8 cellular contexts compared by ENCODE assay signal in the genomic region with DNA sequence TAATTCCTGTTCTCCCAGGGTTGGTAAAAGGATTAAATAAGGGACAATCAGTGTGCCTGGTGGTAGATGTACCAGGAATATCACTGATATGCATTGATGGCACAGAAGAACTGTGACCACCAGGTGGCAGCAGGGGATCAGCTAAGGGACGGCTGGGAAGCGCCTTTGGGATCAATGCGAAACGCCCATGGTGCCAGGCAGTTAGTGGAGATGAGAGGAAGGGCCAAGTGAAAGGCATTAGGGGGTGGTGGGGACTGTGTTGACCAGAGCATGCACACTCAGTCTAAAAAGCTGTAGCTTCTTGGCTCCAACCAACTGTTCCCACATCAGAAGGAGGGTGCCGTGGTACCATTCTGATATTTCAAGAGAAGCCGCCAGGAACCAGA. TPM values are rescaled to one million over a fixed set of nuclear protein-coding genes. Genes with fewer than 3 reads are reported as not detected.
DNase-seq lines count a peak whose midpoint lies in the region; ATAC-seq and TF ChIP-seq lines count a peak whose summit lies in the region.

No MANE protein-coding gene starts in this region.

- H3K9me3 ChIP-seq in MG63 (no peaks in the 10 kb centered on the region), stomach (no peaks in the 10 kb centered on the region)

- POLR2A ChIA-PET in BJ (lab: Charles Lee): no interaction called here

- ATAC-seq in GM18498 (IDR thresholded peaks at IDR 0.05; ENCODE audit: unreplicated experiment): peak; percentile 63

- TF ChIP-seq EP300 in stomach (IDR thresholded peaks at IDR 0.05): no peak

- DNase-seq in BJ (ENCODE audit: low read depth) (no peak), MG63 (peak; percentile 40), SK-N-DZ (ENCODE audit: low spot score) (peak; percentile 79), choroid plexus epithelial cell (ENCODE audit: low read depth) (peak; percentile 90), kidney tubule cell (ENCODE audit: low spot score) (peak; percentile 64), stomach (no peak), NCI-H2107 (lab: John Stamatoyannopoulos, UW) (no peak)

- H3K27me3 ChIP-seq in BJ (ENCODE audit: control insufficient read depth, insufficient read depth, low read length) (no peaks in the 10 kb centered on the region), MG63 (no peaks in the 10 kb centered on the region), stomach (no peaks in the 10 kb centered on the region)

- H3K36me3 ChIP-seq in BJ (ENCODE audit: control insufficient read depth, insufficient read depth, low read length) (no peaks in the 10 kb centered on the region), MG63 (no peaks in the 10 kb centered on the region), stomach (peaks cover 0 to 15% (median 4%) of the 10 kb centered on the region in 4 donors)

- TF ChIP-seq POLR2A in stomach (IDR thresholded peaks at IDR 0.05): no peak

- intact Hi-C loops in stomach (cut with DNase I; ENCODE audit: low total_unique reads): loop anchor here (5.0 to 10.0 kb wide), 2 partner anchors 190 to 358 kb away; no protein-coding TSS in a partner anchor

- H3K4me3 ChIP-seq in BJ (ENCODE audit: low read depth, low read length) (no peak overlapping the region), MG63 (no peak overlapping the region), choroid plexus epithelial cell (ENCODE audit: low read depth, low read length) (no peak overlapping the region), stomach (no peak overlapping the region)

- CTCF ChIA-PET in BJ (lab: Yijun Ruan, JAX): interaction anchor here (0.9 to 15.6 kb wide), 24 partner anchors 9 to 499 kb away, joined by 3 to 363 read pairs (median 4); no protein-coding TSS in a partner anchor

- peaks cover 26 to 48% (median 33%) of the 10 kb centered on the region in 4 donors for H3K4me1 ChIP-seq in stomach

- H3K27ac ChIP-seq in stomach: no peak overlapping the region

- 31 to 34% (median 34%) methylated on average over 6 of the region's 6 CpGs for WGBS in stomach, 5 donors

- peak; percentile 83 for TF ChIP-seq CTCF in BJ (IDR thresholded peaks at IDR 0.05; ENCODE audit: insufficient read depth, low read depth, low read length)
- peak; percentile 95 for TF ChIP-seq CTCF in choroid plexus epithelial cell (conservative IDR thresholded peaks at IDR 0.05; ENCODE audit: low read depth, low read length)
- peak in 5 of 7 experiments; percentile 56 to 93 (median 81) for TF ChIP-seq CTCF in stomach (IDR thresholded peaks at IDR 0.05)

RNA-seq across cellular contexts. Expression of gene ARHGEF37, which starts 55.6 kb away (rescaled TPM):
- 0.42 and 0.92 TPM in 2 replicates for polyA plus RNA-seq in BJ (2011; rRNA removed)
- polyA minus RNA-seq in BJ (2011; rRNA and poly(A)+ RNA removed): 0.31 and 0.38 TPM in 2 replicates
- 0.17 and 1.1 TPM in 2 replicates for total RNA-seq in MG63 (2014; rRNA removed; shearing (Covaris generic); ENCODE audit: low replicate concordance)
- polyA plus RNA-seq in SK-N-DZ (2014; cell fraction: cytosol; rRNA removed): not detected in 2 replicates
- 0.02 TPM in 1 of 2 replicates, not detected in the other for polyA plus RNA-seq in SK-N-DZ (2014; cell fraction: nucleus; rRNA removed)
- total RNA-seq in stomach: 10 to 100 TPM; 21.3 to 64.2 (median 25.7) TPM
- polyA plus RNA-seq in stomach: 10 to 100 TPM in 1 of 3 donors, 1 to 10 TPM in 2; 8.0 to 15.1 (median 9.3) TPM

Comparison
In these comparisons a context has a peak if more than half of its experiments do, and no peak if none do; other contexts are left out.
1. DNase-seq: peak in MG63 (single experiment), SK-N-DZ (single experiment), choroid plexus epithelial cell (single experiment) and kidney tubule cell (single experiment); none in BJ (single experiment), stomach (single experiment) and NCI-H2107 (single experiment).
2. RNA of gene ARHGEF37, which starts 55.6 kb away (total RNA-seq): 21.3 to 64.2 TPM in stomach; 0.17 to 1.1 TPM in MG63; every median in the first group is over 10 times any median in the second.
3. Peak in every context shown above with its lines, with median percentiles within 50 percentile points of each other: CTCF ChIP-seq.